Comparison of ENCODE assay signal across 17 cellular contexts in genomic region chr20:23356203-23356602, GRCh38. TPM values are rescaled to one million over a fixed set of nuclear protein-coding genes. Genes with fewer than 3 reads are reported as not detected.
DNase-seq lines count a peak whose midpoint lies in the region; ATAC-seq and TF ChIP-seq lines count a peak whose summit lies in the region.
"Had no signal": no experiment of that assay in that cellular context is flagged by ENCODE, and none has a peak within 500 bp of the region (broad histone marks: within the 10 kb centered on the region; RNA-seq: fewer than 3 reads in every experiment).

No MANE protein-coding gene starts in this region.

- peaks cover 8% of the 10 kb centered on the region for H3K36me3 Mint-ChIP-seq in type B pancreatic cell
- H3K36me3 Mint-ChIP-seq in activated T-helper 1 cell treated with anti-CD3 and anti-CD28 coated beads, Interleukin-12 subunit alpha, Interleukin-12 subunit beta, Interleukin-2, Interleukin-4 antibody, amounts not matched to agents 30 ng/mL and 10 ng/mL and 1 ng/mL, durations not matched to agents 14 hours and 24 hours and 36 hours (ENCODE audit: low read depth): peaks cover 9% of the 10 kb centered on the region

- POLR2A ChIA-PET in PC-9 (lab: Charles Lee; ENCODE audit: unreplicated experiment): no interaction called here

- no peaks in the 10 kb centered on the region for H3K9me3 Mint-ChIP-seq in type B pancreatic cell
- H3K9me3 Mint-ChIP-seq in activated T-helper 1 cell treated with anti-CD3 and anti-CD28 coated beads, Interleukin-12 subunit alpha, Interleukin-12 subunit beta, Interleukin-2, Interleukin-4 antibody, amounts not matched to agents 30 ng/mL and 10 ng/mL and 1 ng/mL, durations not matched to agents 14 hours and 24 hours and 36 hours: no peaks in the 10 kb centered on the region
- H3K9me3 Mint-ChIP-seq: activated T-cell treated with anti-CD3 and anti-CD28 coated beads, Interleukin-2, amount 50 U/mL, for 4 hours had no signal

- no peak for ATAC-seq in left cardiac atrium
- no peak for ATAC-seq in Right ventricle myocardium inferior
- ATAC-seq: activated T-cell treated with anti-CD3 and anti-CD28 coated beads, Interleukin-2, amount 50 U/mL, for 4 hours; lower lobe of right lung; stimulated activated naive CD8-positive, alpha-beta T cell treated with anti-CD3 and anti-CD28 coated beads, Interleukin-15, Interleukin-2, amounts not matched to agents 100 U/mL and 50 U/mL, for 24 hours had no signal

- H3K9me3 ChIP-seq in PC-9 (ENCODE audit: insufficient read depth, low read depth) (no peaks in the 10 kb centered on the region), iPS-20b (ENCODE audit: insufficient read depth, low read depth, low read length) (no peaks in the 10 kb centered on the region)
- H3K9me3 ChIP-seq: lower lobe of right lung had no signal

- H3K27ac Mint-ChIP-seq in type B pancreatic cell: peak overlapping the region; percentile 39
- no peak overlapping the region for H3K27ac Mint-ChIP-seq in activated T-helper 1 cell treated with anti-CD3 and anti-CD28 coated beads, Interleukin-12 subunit alpha, Interleukin-12 subunit beta, Interleukin-2, Interleukin-4 antibody, amounts not matched to agents 30 ng/mL and 10 ng/mL and 1 ng/mL, durations not matched to agents 14 hours and 24 hours and 36 hours

- H3K27ac ChIP-seq in PC-9: no peak overlapping the region
- H3K27ac ChIP-seq in iPS-20b (ENCODE audit: low read length): no peak overlapping the region

- H3K4me1 Mint-ChIP-seq in type B pancreatic cell (ENCODE audit: unreplicated experiment): peaks cover 17% of the 10 kb centered on the region
- peaks cover 38% of the 10 kb centered on the region for H3K4me1 Mint-ChIP-seq in activated T-helper 1 cell treated with anti-CD3 and anti-CD28 coated beads, Interleukin-12 subunit alpha, Interleukin-12 subunit beta, Interleukin-2, Interleukin-4 antibody, amounts not matched to agents 30 ng/mL and 10 ng/mL and 1 ng/mL, durations not matched to agents 14 hours and 24 hours and 36 hours (ENCODE audit: low read depth)

- intact Hi-C loops in left cardiac atrium (cut with DNase I) (no loop called here), Right ventricle myocardium inferior (cut with DNase I) (no loop called here), PC-9 (cut with micrococcal nuclease; ENCODE audit: unreplicated experiment) (loop anchor here (10.0 kb wide), 4 partner anchors 211 to 591 kb away; no protein-coding TSS in a partner anchor)
- intact Hi-C loops in activated T-helper 1 cell treated with anti-CD3 and anti-CD28 coated beads, Interleukin-12 subunit alpha, Interleukin-12 subunit beta, Interleukin-2, Interleukin-4 antibody, amounts not matched to agents 30 ng/mL and 10 ng/mL and 1 ng/mL, durations not matched to agents 14 hours and 24 hours and 36 hours (cut with micrococcal nuclease): no loop called here

- 0 out of 2 replicates have a peak overlapping the region, but pooled peaks have one; percentile 99 for H3K4me2 ChIP-seq in PC-9

- H3K4me3 Mint-ChIP-seq in type B pancreatic cell: no peak overlapping the region
- H3K4me3 Mint-ChIP-seq in activated T-helper 1 cell treated with anti-CD3 and anti-CD28 coated beads, Interleukin-12 subunit alpha, Interleukin-12 subunit beta, Interleukin-2, Interleukin-4 antibody, amounts not matched to agents 30 ng/mL and 10 ng/mL and 1 ng/mL, durations not matched to agents 14 hours and 24 hours and 36 hours: no peak overlapping the region

- H2AFZ ChIP-seq in PC-9: no peak overlapping the region

- H3F3A ChIP-seq in PC-9 (ENCODE audit: insufficient read depth, low read depth): peaks cover 27% of the 10 kb centered on the region

- no peak for TF ChIP-seq CTCF in PC-9 (conservative IDR thresholded peaks at IDR 0.05)
- TF ChIP-seq CTCF in type B pancreatic cell (conservative IDR thresholded peaks at IDR 0.05): no peak

- no peaks in the 10 kb centered on the region for H4K20me1 ChIP-seq in PC-9 (ENCODE audit: insufficient read depth)

- no TSS peak for BruUV-seq in PC-9 (replicated peaks; lab: Mats Ljungman, UMichigan)

- H3K27me3 Mint-ChIP-seq in type B pancreatic cell: no peaks in the 10 kb centered on the region
- no peaks in the 10 kb centered on the region for H3K27me3 Mint-ChIP-seq in activated T-helper 1 cell treated with anti-CD3 and anti-CD28 coated beads, Interleukin-12 subunit alpha, Interleukin-12 subunit beta, Interleukin-2, Interleukin-4 antibody, amounts not matched to agents 30 ng/mL and 10 ng/mL and 1 ng/mL, durations not matched to agents 14 hours and 24 hours and 36 hours (ENCODE audit: insufficient read depth)

- DNase-seq in left cardiac atrium: peak; percentile 28
- DNase-seq in Right ventricle myocardium inferior (ENCODE audit: missing footprints): no peak
- DNase-seq in PC-9: no peak
- DNase-seq in type B pancreatic cell (ENCODE audit: extremely low spot score, unreplicated experiment): no peak
- DNase-seq in cerebellum (ENCODE audit: low spot score): no peak
- no peak for DNase-seq in activated T-helper 1 cell treated with anti-CD3 and anti-CD28 coated beads, Interleukin-12 subunit alpha, Interleukin-12 subunit beta, Interleukin-2, Interleukin-4 antibody, amounts not matched to agents 30 ng/mL and 10 ng/mL and 1 ng/mL, durations not matched to agents 14 hours and 24 hours and 36 hours (ENCODE audit: low spot score)
- no peak for DNase-seq in GM19240 (ENCODE audit: insufficient read length, low spot score)
- DNase-seq: activated CD4-positive, alpha-beta T cell treated with anti-CD3 and anti-CD28 coated beads for 1 hour; activated T-cell treated with anti-CD3 and anti-CD28 coated beads, Interleukin-2, amount 50 U/mL, for 4 hours; cortex of kidney; HCEC 1CT; lower lobe of right lung; NCI-H1694; nucleus accumbens; stimulated activated naive CD8-positive, alpha-beta T cell treated with anti-CD3 and anti-CD28 coated beads, Interleukin-15, Interleukin-2, amounts not matched to agents 100 U/mL and 50 U/mL, for 24 hours; T-helper 2 cell had no signal

- H3K36me3 ChIP-seq in PC-9 (ENCODE audit: low read depth): 0 out of 2 replicates have a peak, but pooled peaks cover 13% of the 10 kb centered on the region
- peaks cover 21% of the 10 kb centered on the region for H3K36me3 ChIP-seq in iPS-20b (ENCODE audit: insufficient read depth, low read depth, low read length)

- CTCF ChIA-PET in PC-9 (lab: Charles Lee): no interaction called here

- H3K9me2 ChIP-seq in PC-9 (ENCODE audit: insufficient read depth): no peaks in the 10 kb centered on the region

- H3K27me3 ChIP-seq in PC-9 (ENCODE audit: insufficient read depth, low read depth) (no peaks in the 10 kb centered on the region), iPS-20b (ENCODE audit: insufficient read depth, low read length) (no peaks in the 10 kb centered on the region)

- H3K4me1 ChIP-seq in PC-9 (replicated peaks; ENCODE audit: insufficient read depth) (peaks cover 35% of the 10 kb centered on the region), iPS-20b (ENCODE audit: insufficient read depth, low read length) (peaks cover 17% of the 10 kb centered on the region; the same call in 1 of the 2 replicates)

- H3K9ac ChIP-seq in iPS-20b (ENCODE audit: low read depth, low read length): no peak overlapping the region

- peaks cover 35% of the 10 kb centered on the region for H3K79me2 ChIP-seq in PC-9 (ENCODE audit: low read depth)

- H3K4me3 ChIP-seq in PC-9 (no peak overlapping the region), iPS-20b (ENCODE audit: low read length) (peak overlapping the region; percentile 30; the same call in 1 of the 2 replicates)
- H3K4me3 ChIP-seq: lower lobe of right lung had no signal

RNA-seq across cellular contexts. Expression of gene NXT1, which starts 5.6 kb away (rescaled TPM):
- total RNA-seq in left cardiac atrium (10 to 100 TPM in 1 of 2 donors, 1 to 10 TPM in 1; 9.3 to 14.1 TPM), Right ventricle myocardium inferior (6.5 TPM), PC-9 (2021) (29.8 and 30.9 TPM in 2 replicates), type B pancreatic cell (ENCODE audit: low replicate concordance) (22.3 and 25.7 TPM in 2 replicates), cerebellum (11.4 TPM)
- total RNA-seq in activated T-helper 1 cell treated with anti-CD3 and anti-CD28 coated beads, Interleukin-12 subunit alpha, Interleukin-12 subunit beta, Interleukin-2, Interleukin-4 antibody, amounts not matched to agents 30 ng/mL and 10 ng/mL and 1 ng/mL, durations not matched to agents 14 hours and 24 hours and 36 hours: 58.9 and 62.6 TPM in 2 replicates

RNA-seq across cellular contexts. Expression of gene GZF1, which starts 5.8 kb away (rescaled TPM):
- 10 to 100 TPM; 12.9 to 18.7 TPM for total RNA-seq in left cardiac atrium
- total RNA-seq in Right ventricle myocardium inferior: 20.6 TPM
- 8.1 and 11.1 TPM in 2 replicates for total RNA-seq in PC-9 (2021)
- total RNA-seq in type B pancreatic cell (ENCODE audit: low replicate concordance): 13.4 and 14.4 TPM in 2 replicates
- total RNA-seq in cerebellum: 22.6 TPM
- total RNA-seq in activated T-helper 1 cell treated with anti-CD3 and anti-CD28 coated beads, Interleukin-12 subunit alpha, Interleukin-12 subunit beta, Interleukin-2, Interleukin-4 antibody, amounts not matched to agents 30 ng/mL and 10 ng/mL and 1 ng/mL, durations not matched to agents 14 hours and 24 hours and 36 hours: 10.6 and 12.6 TPM in 2 replicates
